In genomic region chr6:42236030-42236429, GRCh38 we compare ENCODE assay signal across 19 cellular contexts. TPM values are rescaled to one million over a fixed set of nuclear protein-coding genes. Genes with fewer than 3 reads are reported as not detected.
A peak's percentile ranks its signal among the peaks of the same experiment; 100 is the strongest.
DNase-seq lines count a peak whose midpoint lies in the region; ATAC-seq and TF ChIP-seq lines count a peak whose summit lies in the region.
"Had no signal": no experiment of that assay in that cellular context is flagged by ENCODE, and none has a peak within 500 bp of the region (broad histone marks: within the 10 kb centered on the region; RNA-seq: fewer than 3 reads in every experiment).

No MANE protein-coding gene starts in this region.

- no peak for TF ChIP-seq CTCF in WTC11 (IDR thresholded peaks at IDR 0.05)
- no peak for TF ChIP-seq CTCF in hepatocyte (IDR thresholded peaks at IDR 0.05; ENCODE audit: poor library complexity)

- no peak overlapping the region for H3K4me3 Mint-ChIP-seq in activated CD4-positive, alpha-beta memory T cell treated with anti-CD3 and anti-CD28 coated beads for 36 hours
- H3K4me3 Mint-ChIP-seq in activated CD4-positive, alpha-beta memory T cell treated with anti-CD3 and anti-CD28 coated beads, Interleukin-2, amount 10 ng/mL, durations not matched to agents 7 days and 5 days = no peak overlapping the region
- no peak overlapping the region for H3K4me3 Mint-ChIP-seq in WTC11
- H3K4me3 Mint-ChIP-seq: HFFc6 had no signal

- ATAC-seq in GM19035 (IDR thresholded peaks at IDR 0.05; ENCODE audit: unreplicated experiment) (peak; percentile 15), WTC11 (no peak), HG03280 (IDR thresholded peaks at IDR 0.05; ENCODE audit: unreplicated experiment) (no peak), HG03045 (IDR thresholded peaks at IDR 0.05; ENCODE audit: unreplicated experiment) (no peak)
- ATAC-seq: A549 had no signal

- no peak overlapping the region for H3K4me3 ChIP-seq in hepatocyte
- H3K4me3 ChIP-seq: A549; BLaER1 treated with 17β-estradiol and CSF1 and Interleukin-3, amounts not matched to agents 10 nM and 100 nM; SJCRH30 had no signal

- no peaks in the 10 kb centered on the region for H3K27me3 ChIP-seq in hepatocyte
- H3K27me3 ChIP-seq: BLaER1 treated with 17β-estradiol and CSF1 and Interleukin-3, amounts not matched to agents 10 nM and 100 nM; SJCRH30 had no signal

- H3K27ac Mint-ChIP-seq in activated CD4-positive, alpha-beta memory T cell treated with anti-CD3 and anti-CD28 coated beads for 36 hours = peak overlapping the region; percentile 68
- H3K27ac Mint-ChIP-seq in activated CD4-positive, alpha-beta memory T cell treated with anti-CD3 and anti-CD28 coated beads, Interleukin-2, amount 10 ng/mL, durations not matched to agents 7 days and 5 days = no peak overlapping the region
- 0 out of 2 replicates have a peak overlapping the region, but pooled peaks have one; percentile 38 for H3K27ac Mint-ChIP-seq in WTC11
- H3K27ac Mint-ChIP-seq: HFFc6 had no signal

- intact Hi-C loops in activated CD4-positive, alpha-beta memory T cell treated with anti-CD3 and anti-CD28 coated beads for 36 hours (cut with micrococcal nuclease) = loop anchor here (5.0 kb wide), 1 partner anchor 101 kb away; no protein-coding TSS in a partner anchor

- H3K4me1 Mint-ChIP-seq in activated CD4-positive, alpha-beta memory T cell treated with anti-CD3 and anti-CD28 coated beads for 36 hours (ENCODE audit: low read depth) = peaks cover 17% of the 10 kb centered on the region
- H3K4me1 Mint-ChIP-seq in activated CD4-positive, alpha-beta memory T cell treated with anti-CD3 and anti-CD28 coated beads, Interleukin-2, amount 10 ng/mL, durations not matched to agents 7 days and 5 days = peaks cover 10% of the 10 kb centered on the region
- H3K4me1 Mint-ChIP-seq in WTC11 = peaks cover 15% of the 10 kb centered on the region

- no peak for DNase-seq in activated CD4-positive, alpha-beta memory T cell treated with anti-CD3 and anti-CD28 coated beads for 36 hours
- DNase-seq in activated CD4-positive, alpha-beta memory T cell treated with anti-CD3 and anti-CD28 coated beads, Interleukin-2, amount 10 ng/mL, durations not matched to agents 7 days and 5 days = no peak
- DNase-seq in WTC11 (ENCODE audit: low spot score) = no peak
- no peak for DNase-seq in hepatocyte (ENCODE audit: low spot score)
- DNase-seq in C1 segment of cervical spinal cord (lab: John Stamatoyannopoulos, UW) = no peak
- DNase-seq: DND-41, HFFc6, MV-4-11, NCI-H1417, NCI-H187 treated with DMSO at 0.1 percent for 48 hours, NCI-H526 treated with DMSO at 0.1 percent for 48 hours, OCI-M1, RPMI8226, SJCRH30 had no signal

- peaks cover 6% of the 10 kb centered on the region for H3K4me1 ChIP-seq in hepatocyte (ENCODE audit: insufficient read depth)
- H3K4me1 ChIP-seq: BLaER1 treated with 17β-estradiol and CSF1 and Interleukin-3, amounts not matched to agents 10 nM and 100 nM; SJCRH30 had no signal

- H2AFZ ChIP-seq in hepatocyte = no peak overlapping the region

- no peaks in the 10 kb centered on the region for H3K27me3 Mint-ChIP-seq in activated CD4-positive, alpha-beta memory T cell treated with anti-CD3 and anti-CD28 coated beads for 36 hours
- H3K27me3 Mint-ChIP-seq in activated CD4-positive, alpha-beta memory T cell treated with anti-CD3 and anti-CD28 coated beads, Interleukin-2, amount 10 ng/mL, durations not matched to agents 7 days and 5 days = no peaks in the 10 kb centered on the region
- no peaks in the 10 kb centered on the region for H3K27me3 Mint-ChIP-seq in WTC11 (ENCODE audit: low read depth)

- WGBS in hepatocyte (ENCODE audit: low lambda C conversion rate, missing lambda C conversion rate) = 94% methylated on average over 9 of the region's 9 CpGs

- H3K36me3 Mint-ChIP-seq in activated CD4-positive, alpha-beta memory T cell treated with anti-CD3 and anti-CD28 coated beads for 36 hours = peaks cover 29% of the 10 kb centered on the region
- peaks cover 40% of the 10 kb centered on the region for H3K36me3 Mint-ChIP-seq in activated CD4-positive, alpha-beta memory T cell treated with anti-CD3 and anti-CD28 coated beads, Interleukin-2, amount 10 ng/mL, durations not matched to agents 7 days and 5 days (ENCODE audit: low read depth)
- peaks cover 55% of the 10 kb centered on the region for H3K36me3 Mint-ChIP-seq in WTC11

- POLR2A ChIA-PET in activated CD4-positive, alpha-beta memory T cell treated with anti-CD3 and anti-CD28 coated beads for 36 hours (lab: Charles Lee) = no interaction called here
- POLR2A ChIA-PET in activated CD4-positive, alpha-beta memory T cell treated with anti-CD3 and anti-CD28 coated beads, Interleukin-2, amount 10 ng/mL, durations not matched to agents 7 days and 5 days (lab: Charles Lee) = no interaction called here
- POLR2A ChIA-PET in WTC11 (lab: Charles Lee) = no interaction called here

- CTCF ChIA-PET in activated CD4-positive, alpha-beta memory T cell treated with anti-CD3 and anti-CD28 coated beads for 36 hours (lab: Charles Lee) = interaction anchor here (1.0 kb wide), 1 partner anchor 312 kb away, joined by 4 read pairs; no protein-coding TSS in a partner anchor
- CTCF ChIA-PET in activated CD4-positive, alpha-beta memory T cell treated with anti-CD3 and anti-CD28 coated beads, Interleukin-2, amount 10 ng/mL, durations not matched to agents 7 days and 5 days (lab: Charles Lee) = interaction anchor here (2.3 kb wide), 1 partner anchor 312 kb away, joined by 8 read pairs; no protein-coding TSS in a partner anchor
- CTCF ChIA-PET in WTC11 (lab: Charles Lee) = interaction anchor here (1.4 kb wide), 1 partner anchor 25 kb away, joined by 3 read pairs; no protein-coding TSS in a partner anchor

- no peaks in the 10 kb centered on the region for H3K79me2 ChIP-seq in hepatocyte

- H3K9me2 ChIP-seq in hepatocyte (replicated peaks; ENCODE audit: insufficient read depth) = no peaks in the 10 kb centered on the region

- H3K9me3 Mint-ChIP-seq in activated CD4-positive, alpha-beta memory T cell treated with anti-CD3 and anti-CD28 coated beads for 36 hours = no peaks in the 10 kb centered on the region
- no peaks in the 10 kb centered on the region for H3K9me3 Mint-ChIP-seq in activated CD4-positive, alpha-beta memory T cell treated with anti-CD3 and anti-CD28 coated beads, Interleukin-2, amount 10 ng/mL, durations not matched to agents 7 days and 5 days
- H3K9me3 Mint-ChIP-seq in WTC11 = no peaks in the 10 kb centered on the region
- H3K9me3 Mint-ChIP-seq: HFFc6 had no signal

- no peaks in the 10 kb centered on the region for H3K9me3 ChIP-seq in hepatocyte (ENCODE audit: low read depth)
- H3K9me3 ChIP-seq: A549; BLaER1 treated with 17β-estradiol and CSF1 and Interleukin-3, amounts not matched to agents 10 nM and 100 nM; SJCRH30 had no signal

- no peak overlapping the region for H3K4me2 ChIP-seq in hepatocyte
- H3K4me2 ChIP-seq: A549; BLaER1 treated with 17β-estradiol and CSF1 and Interleukin-3, amounts not matched to agents 10 nM and 100 nM had no signal

- peak overlapping the region; percentile 7 for H3K27ac ChIP-seq in hepatocyte
- H3K27ac ChIP-seq: A549; BLaER1 treated with 17β-estradiol and CSF1 and Interleukin-3, amounts not matched to agents 10 nM and 100 nM; SJCRH30 had no signal

- H3K36me3 ChIP-seq in hepatocyte (replicated peaks; ENCODE audit: insufficient read depth, low read depth) = no peaks in the 10 kb centered on the region
- H3K36me3 ChIP-seq: SJCRH30 had no signal

- H4K20me1 ChIP-seq in hepatocyte (ENCODE audit: insufficient read depth, poor library complexity, severe bottlenecking) = no peaks in the 10 kb centered on the region
- H4K20me1 ChIP-seq: BLaER1 treated with 17β-estradiol and CSF1 and Interleukin-3, amounts not matched to agents 10 nM and 100 nM had no signal

TF ChIP-seq in WTC11, 78 proteins besides CTCF, POLR2A, EP300 and RAD21 (continues in another document):
- no peak for TF ChIP-seq CREM (CRISPR knock-in tag; IDR thresholded peaks at IDR 0.05)
- no peak for TF ChIP-seq TEAD1 (CRISPR knock-in tag; IDR thresholded peaks at IDR 0.05)
- no peak for TF ChIP-seq ZNF396 (CRISPR knock-in tag; IDR thresholded peaks at IDR 0.05; ENCODE audit: borderline replicate concordance)

RNA-seq across cellular contexts. Expression of gene MRPS10, which starts 18.4 kb away (rescaled TPM):
- 10 to 100 TPM; 38.6 to 40.3 TPM for total RNA-seq in activated CD4-positive, alpha-beta memory T cell treated with anti-CD3 and anti-CD28 coated beads for 36 hours
- total RNA-seq in activated CD4-positive, alpha-beta memory T cell treated with anti-CD3 and anti-CD28 coated beads, Interleukin-2, amount 10 ng/mL, durations not matched to agents 7 days and 5 days = 10 to 100 TPM; 28.4 to 32.8 TPM
- 30.7 to 32.9 TPM (median 31.3 TPM) in 3 replicates for total RNA-seq in WTC11 (2021)
- total RNA-seq in hepatocyte = 38.6 and 42.8 TPM in 2 replicates
- polyA plus RNA-seq in hepatocyte = 26.8 and 27.7 TPM in 2 replicates

RNA-seq across cellular contexts. Expression of gene GUCA1B, which starts 41.3 kb away (rescaled TPM):
- total RNA-seq in activated CD4-positive, alpha-beta memory T cell treated with anti-CD3 and anti-CD28 coated beads for 36 hours = 1 to 10 TPM; 1.9 to 2.3 TPM
- total RNA-seq in activated CD4-positive, alpha-beta memory T cell treated with anti-CD3 and anti-CD28 coated beads, Interleukin-2, amount 10 ng/mL, durations not matched to agents 7 days and 5 days = 1 to 10 TPM in 1 of 2 experiments, under 1 TPM in 1; 0.65 to 1.2 TPM
- total RNA-seq in WTC11 (2021) (2.0 to 3.7 TPM (median 2.7 TPM) in 3 replicates), hepatocyte (0.72 and 0.93 TPM in 2 replicates)
- 0.41 TPM in 1 of 2 replicates, not detected in the other for polyA plus RNA-seq in hepatocyte
